9 cellular contexts compared by ENCODE assay signal in genomic region chr1:181179980-181180964, GRCh38.
DNase-seq lines count a peak whose midpoint lies in the region; ATAC-seq and TF ChIP-seq lines count a peak whose summit lies in the region.
"Had no signal": no experiment of that assay in that cellular context is flagged by ENCODE, and none has a peak within 500 bp of the region (broad histone marks: within the 10 kb centered on the region; RNA-seq: fewer than 3 reads in every experiment).

No MANE protein-coding gene starts in this region.

- H3K36me3 ChIP-seq in mammary epithelial cell (ENCODE audit: insufficient read depth, low read length) (no peaks in the 10 kb centered on the region), lower lobe of right lung (no peaks in the 10 kb centered on the region)

- no peaks in the 10 kb centered on the region for H3K9me3 ChIP-seq in mammary epithelial cell (replicated peaks; ENCODE audit: insufficient read depth, low read length)
- H3K9me3 ChIP-seq in lower lobe of right lung: no peaks in the 10 kb centered on the region

- in situ Hi-C loops in mammary epithelial cell (cut with MboI; ENCODE audit: low sequenced_read_pairs in 2 of 2): no loop called here

- CTCF ChIA-PET in AG04449 (lab: Yijun Ruan, JAX): interaction anchor here (0.8 to 2.9 kb wide), 5 partner anchors 9 to 298 kb away, joined by 3 to 20 read pairs (median 3); no protein-coding TSS in a partner anchor
- CTCF ChIA-PET in mammary epithelial cell (lab: Charles Lee; ENCODE audit: low non-redundant PET): no interaction called here

- H3K4me1 ChIP-seq in mammary epithelial cell (ENCODE audit: insufficient read depth, low read length) (peaks cover 7% of the 10 kb centered on the region), lower lobe of right lung (no peaks in the 10 kb centered on the region)

- no peaks in the 10 kb centered on the region for H3K79me2 ChIP-seq in mammary epithelial cell (ENCODE audit: insufficient read depth, low read length)

- POLR2A ChIA-PET in AG04449 (lab: Yijun Ruan, JAX): no interaction called here

- H3K27ac ChIP-seq in mammary epithelial cell (ENCODE audit: insufficient read depth, low read depth, low read length): no peak overlapping the region
- H3K27ac ChIP-seq in lower lobe of right lung: no peak overlapping the region
- H3K27ac ChIP-seq in substantia nigra (ENCODE audit: low read depth, low read length, poor library complexity, severe bottlenecking): no peak overlapping the region
- H3K27ac ChIP-seq: VCaP had no signal

- no peak overlapping the region for H3K4me3 ChIP-seq in AG04449 (ENCODE audit: low read depth, low read length)
- H3K4me3 ChIP-seq in mammary epithelial cell (replicated peaks in 1 of 3; ENCODE audit: insufficient read depth in 1 of 3, low read depth in 2 of 3, low read length in 3 of 3): no peak overlapping the region
- H3K4me3 ChIP-seq in lower lobe of right lung: no peak overlapping the region

- H3K4me2 ChIP-seq in mammary epithelial cell (ENCODE audit: insufficient read depth, low read depth, low read length): no peak overlapping the region

- no peak overlapping the region for H3K9ac ChIP-seq in mammary epithelial cell (ENCODE audit: insufficient read depth, low read length)

- dilution Hi-C loops in mammary epithelial cell (cut with HindIII; ENCODE audit: low sequenced_read_pairs): no loop called here

- TF ChIP-seq CTCF in AG04449 (IDR thresholded peaks at IDR 0.05; ENCODE audit: insufficient read depth, low read length, missing control alignments) (no peak), mammary epithelial cell (conservative IDR thresholded peaks at IDR 0.05 in 1 of 2, IDR thresholded peaks at IDR 0.05 in 1 of 2; ENCODE audit: extremely low read depth in 1 of 2, insufficient read depth in 1 of 2, low read depth in 1 of 2, low read length in 2 of 2) (no peak), lower lobe of right lung (IDR thresholded peaks at IDR 0.05) (no peak)

- ATAC-seq in HG02678 (IDR thresholded peaks at IDR 0.05; ENCODE audit: unreplicated experiment): peak; percentile 51
- ATAC-seq in lower lobe of right lung: peak; percentile 44 to 63

- no TSS peak for BruUV-seq in mammary epithelial cell (replicated peaks; lab: Mats Ljungman, UMichigan)

- H4K20me1 ChIP-seq in mammary epithelial cell (ENCODE audit: insufficient read depth, low read length): no peaks in the 10 kb centered on the region

- peak overlapping the region; percentile 12 for H2AFZ ChIP-seq in mammary epithelial cell (ENCODE audit: low read depth, low read length)

- 46% methylated on average over 14 of the region's 15 CpGs for WGBS in mammary epithelial cell (ENCODE audit: low coverage, missing lambda C conversion rate)

- intact Hi-C loops in mammary epithelial cell (cut with micrococcal nuclease) (no loop called here), lower lobe of right lung (cut with DNase I) (no loop called here)

- DNase-seq in AG04449 (ENCODE audit: low read depth, low spot score) (peak; percentile 24), OCI-M1 (lab: John Stamatoyannopoulos, UW) (peak; percentile 37), mammary epithelial cell (peak; percentile 61), lower lobe of right lung (peak; percentile 76), substantia nigra (lab: John Stamatoyannopoulos, UW) (peak in 30 of 49 donors; percentile 5 to 66 (median 28)), 8988T (no peak), T-helper 9 cell (no peak)

- H3K27me3 ChIP-seq in mammary epithelial cell (ENCODE audit: insufficient read depth, low read length) (peaks cover 2% of the 10 kb centered on the region), lower lobe of right lung (ENCODE audit: low read depth) (no peaks in the 10 kb centered on the region)

Comparison
In these comparisons a context has a peak if more than half of its experiments do, and no peak if none do; other contexts are left out.
1. DNase-seq: peak in AG04449 (single experiment), OCI-M1 (single experiment), mammary epithelial cell (single experiment), lower lobe of right lung (single experiment) and substantia nigra (30 of 49); none in 8988T (single experiment) and T-helper 9 cell (single experiment).